28 cellular contexts compared by ENCODE assay signal in genomic region chr15:47340576-47340920, GRCh38.
"Had no signal": no experiment of that assay in that cellular context is flagged by ENCODE, and none has a peak within 500 bp of the region (broad histone marks: within the 10 kb centered on the region; RNA-seq: fewer than 3 reads in every experiment).

No MANE protein-coding gene starts in this region.

- H2AFZ ChIP-seq: neural progenitor cell, parathyroid adenoma had no signal

- ATAC-seq: left colon; left lung; lower lobe of right lung; mucosa of descending colon; naive thymus-derived CD8-positive, alpha-beta T cell; psoas muscle; right lobe of liver; stimulated activated naive B cell treated with anti-CD40 and anti-IgM and Interleukin-4, amounts not matched to agents 10 μg/mL and 1 μg/mL and 100 μg/mL, for 72 hours; stimulated activated naive CD8-positive, alpha-beta T cell treated with anti-CD3 and anti-CD28 coated beads, Interleukin-15, Interleukin-2, amounts not matched to agents 100 U/mL and 50 U/mL, for 24 hours; upper lobe of right lung had no signal

- DNase-seq: hippocampal formation; immature natural killer cell; kidney; left colon; left lung; lower lobe of right lung; mammary epithelial cell; mesendoderm; midbrain; mucosa of descending colon; naive thymus-derived CD8-positive, alpha-beta T cell; occipital lobe; psoas muscle; right lobe of liver; stimulated activated CD4-positive, alpha-beta T cell treated with anti-CD3 and anti-CD28 coated beads, Interleukin-12 subunit alpha, Interleukin-12 subunit beta, amount 100 ng/mL, for 4 hours; stimulated activated CD4-positive, alpha-beta T cell treated with anti-CD3 and anti-CD28 coated beads, Interleukin-15, amount 100 ng/mL, for 24 hours; stimulated activated CD4-positive, alpha-beta T cell treated with anti-CD3 and anti-CD28 coated beads, Interleukin-2, amount 100 ng/mL, for 24 hours; stimulated activated CD4-positive, alpha-beta T cell treated with anti-CD3 and anti-CD28 coated beads, Interleukin-4, amount 100 ng/mL, for 1 hour; stimulated activated naive B cell treated with anti-CD40 and anti-IgM and Interleukin-4, amounts not matched to agents 10 μg/mL and 1 μg/mL and 100 μg/mL, for 72 hours; stimulated activated naive CD8-positive, alpha-beta T cell treated with anti-CD3 and anti-CD28 coated beads, Interleukin-15, Interleukin-2, amounts not matched to agents 100 U/mL and 50 U/mL, for 24 hours; stomach; testis; thyroid gland; transverse colon; upper lobe of right lung had no signal

- H3K27ac ChIP-seq: left lung, lower lobe of right lung, neural progenitor cell, neutrophil, parathyroid adenoma, psoas muscle, right lobe of liver, stomach, transverse colon, upper lobe of right lung had no signal

- H3K36me3 ChIP-seq: left lung, lower lobe of right lung, neural progenitor cell, neutrophil, right lobe of liver, stomach, thyroid gland, transverse colon, upper lobe of right lung had no signal

- H3K9me3 ChIP-seq: left lung, lower lobe of right lung, mucosa of descending colon, neutrophil, psoas muscle, right lobe of liver, stomach, testis, thyroid gland, transverse colon, upper lobe of right lung had no signal

- H3K27me3 ChIP-seq: left lung, neural progenitor cell, neutrophil, right lobe of liver, stomach, testis, thyroid gland, transverse colon, upper lobe of right lung had no signal

- H3K4me2 ChIP-seq: neural progenitor cell had no signal

- H3K9ac ChIP-seq: neural progenitor cell, parathyroid adenoma had no signal

- H3K4me1 ChIP-seq: left lung, lower lobe of right lung, neural progenitor cell, psoas muscle, right lobe of liver, stomach, upper lobe of right lung had no signal

- H3K4me3 ChIP-seq: left lung, lower lobe of right lung, mucosa of descending colon, neural progenitor cell, psoas muscle, right lobe of liver, stomach, testis, thyroid gland, transverse colon, upper lobe of right lung had no signal

- H3K79me2 ChIP-seq: parathyroid adenoma had no signal
